1 cellular context compared by ENCODE assay signal in genomic region chr17:66348605-66349165, GRCh38.
TF ChIP-seq lines count a peak whose summit lies in the region.

No MANE protein-coding gene starts in this region.

TF ChIP-seq in HepG2, 621 proteins besides CTCF, POLR2A, EP300 and RAD21 (continued from another document):
- TF ChIP-seq ZHX2 (IDR thresholded peaks at IDR 0.05; ENCODE audit: low read depth) (no peak), ZHX2 (CRISPR knock-in tag; IDR thresholded peaks at IDR 0.05; ENCODE audit: borderline replicate concordance) (no peak), ATF3 (CRISPR knock-in tag; IDR thresholded peaks at IDR 0.05) (peak; percentile 82), ZNF749 (CRISPR knock-in tag; IDR thresholded peaks at IDR 0.05; ENCODE audit: borderline replicate concordance) (no peak), GPBP1L1 (CRISPR knock-in tag; IDR thresholded peaks at IDR 0.05) (no peak), FOSL1 (CRISPR knock-in tag; IDR thresholded peaks at IDR 0.05; ENCODE audit: borderline replicate concordance) (peak; percentile 74; the same call in 1 of the 2 replicates), SAP130 (CRISPR knock-in tag; IDR thresholded peaks at IDR 0.05; ENCODE audit: low read depth) (peak; percentile 39; the same call in 1 of the 2 replicates), ZNF234 (CRISPR knock-in tag; conservative IDR thresholded peaks at IDR 0.05) (no peak), TFAP4 (IDR thresholded peaks at IDR 0.05; ENCODE audit: borderline replicate concordance, low read depth) (peak; percentile 16; the same call in 1 of the 2 replicates), TERF1 (CRISPR knock-in tag; IDR thresholded peaks at IDR 0.05) (no peak), ZNF562 (CRISPR knock-in tag; IDR thresholded peaks at IDR 0.05; ENCODE audit: borderline replicate concordance) (no peak), POLR2AphosphoS5 (IDR thresholded peaks at IDR 0.05; ENCODE audit: low read depth, low read length) (no peak), FOSL2 (CRISPR knock-in tag; IDR thresholded peaks at IDR 0.05) (peak; percentile 96), EEA1 (CRISPR knock-in tag; IDR thresholded peaks at IDR 0.05; ENCODE audit: borderline replicate concordance) (no peak)
